ENCODE assay signal across 1 cellular context in the genomic region with DNA sequence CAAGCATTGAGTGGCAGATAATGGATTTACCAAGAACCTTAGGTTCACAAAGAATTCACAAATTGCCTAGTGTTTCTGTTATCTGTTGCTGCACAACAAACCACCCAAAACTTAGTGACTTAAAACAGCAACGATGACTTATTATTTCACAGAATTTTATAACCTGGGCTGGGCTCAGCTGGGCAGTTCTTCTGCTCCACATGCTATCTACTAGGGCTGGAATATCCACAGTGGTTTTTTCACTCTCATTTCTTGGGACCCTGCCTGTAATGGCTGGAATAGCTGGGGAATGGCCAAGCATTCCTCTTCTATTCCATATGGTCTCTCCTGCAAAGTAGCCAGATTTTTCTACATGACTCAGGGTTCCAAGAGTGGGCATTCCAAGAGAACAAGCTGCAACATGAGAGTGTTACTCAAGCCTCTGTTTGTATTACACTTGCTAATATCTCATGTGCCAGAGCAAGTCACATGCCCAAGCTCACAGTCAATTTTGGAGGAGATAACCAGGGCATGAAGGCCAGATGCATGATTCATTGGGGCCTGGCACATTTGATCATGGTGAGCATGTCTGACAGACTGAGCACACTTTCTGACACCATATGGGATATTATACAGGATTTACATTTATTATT.
TF ChIP-seq lines count a peak whose summit lies in the region.

No MANE protein-coding gene starts in this region.

TF ChIP-seq in GM23338, 12 proteins besides CTCF, POLR2A, EP300 and RAD21 (continued from another document):
- TF ChIP-seq, protein P1, sequence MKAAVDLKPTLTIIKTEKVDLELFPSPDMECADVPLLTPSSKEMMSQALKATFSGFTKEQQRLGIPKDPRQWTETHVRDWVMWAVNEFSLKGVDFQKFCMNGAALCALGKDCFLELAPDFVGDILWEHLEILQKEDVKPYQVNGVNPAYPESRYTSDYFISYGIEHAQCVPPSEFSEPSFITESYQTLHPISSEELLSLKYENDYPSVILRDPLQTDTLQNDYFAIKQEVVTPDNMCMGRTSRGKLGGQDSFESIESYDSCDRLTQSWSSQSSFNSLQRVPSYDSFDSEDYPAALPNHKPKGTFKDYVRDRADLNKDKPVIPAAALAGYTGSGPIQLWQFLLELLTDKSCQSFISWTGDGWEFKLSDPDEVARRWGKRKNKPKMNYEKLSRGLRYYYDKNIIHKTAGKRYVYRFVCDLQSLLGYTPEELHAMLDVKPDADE (IDR thresholded peaks at IDR 0.05), result no peak
